Comparison of ENCODE assay signal across 17 cellular contexts in the genomic region with DNA sequence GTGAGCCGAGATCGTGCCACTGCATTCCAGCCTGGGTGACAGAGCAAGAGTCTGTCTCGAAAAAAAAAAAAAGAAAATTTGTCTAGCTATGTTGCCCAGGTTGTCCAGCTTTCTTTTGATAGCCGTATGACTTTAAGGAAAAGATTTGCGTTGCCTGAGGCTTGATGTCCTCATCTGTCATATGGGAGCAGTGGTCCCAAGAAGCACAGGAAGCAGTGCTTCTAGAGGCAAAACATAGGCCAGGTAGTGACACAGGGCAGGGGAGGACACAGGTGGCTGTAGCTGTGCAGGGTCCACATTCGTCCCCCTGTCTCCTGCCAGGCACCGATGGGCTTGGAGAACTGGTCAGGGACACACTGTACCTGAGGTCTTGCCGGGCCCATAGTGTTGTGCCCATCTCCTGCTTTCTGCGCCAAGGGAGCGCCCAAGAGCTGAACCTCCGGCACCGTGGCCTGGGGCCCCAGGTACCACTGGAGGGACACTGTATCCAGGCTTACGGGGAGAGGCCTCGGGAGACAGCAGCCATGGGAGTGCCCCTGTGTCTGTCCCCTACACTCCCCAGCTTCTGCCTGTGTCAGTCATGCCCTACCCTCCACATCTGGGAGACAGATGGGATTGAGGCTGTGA. TPM values are rescaled to one million over a fixed set of nuclear protein-coding genes. Genes with fewer than 3 reads are reported as not detected.
DNase-seq lines count a peak whose midpoint lies in the region; ATAC-seq, FAIRE-seq and TF ChIP-seq lines count a peak whose summit lies in the region.
"Had no signal": no experiment of that assay in that cellular context is flagged by ENCODE, and none has a peak within 500 bp of the region (broad histone marks: within the 10 kb centered on the region; RNA-seq: fewer than 3 reads in every experiment).

No MANE protein-coding gene starts in this region.

- H3F3A ChIP-seq in neural progenitor cell (ENCODE audit: low read depth), result peaks cover 6% of the 10 kb centered on the region

- no peak for FAIRE-seq in K562 (lab: Jason Lieb, UNC)
- FAIRE-seq: GM12878 had no signal

- H3K27me3 ChIP-seq in K562 (ENCODE audit: control insufficient read depth in 2 of 2, insufficient read depth in 2 of 2, low read length in 2 of 2) (peaks cover 27 to 72% of the 10 kb centered on the region in 2 experiments; a peak in 4 of 5 replicates), neural progenitor cell (peaks cover 20% of the 10 kb centered on the region)
- H3K27me3 ChIP-seq: BLaER1 had no signal

- no peaks in the 10 kb centered on the region for H3K9me3 ChIP-seq in K562 (replicated peaks; ENCODE audit: control insufficient read depth, insufficient read depth, low read depth, low read length)
- no peaks in the 10 kb centered on the region for H3K9me3 ChIP-seq in neural progenitor cell (ENCODE audit: low read depth)
- H3K9me3 ChIP-seq: BLaER1, Caco-2 had no signal

- no peaks in the 10 kb centered on the region for H3K9me3 Mint-ChIP-seq in neural progenitor cell
- no peaks in the 10 kb centered on the region for H3K9me3 Mint-ChIP-seq in stimulated activated effector memory CD8-positive, alpha-beta T cell treated with anti-CD3 and anti-CD28 coated beads, Interleukin-12 subunit alpha, Interleukin-12 subunit beta, amount 100 ng/mL, for 72 hours
- H3K9me3 Mint-ChIP-seq: CD8-positive, alpha-beta memory T cell; GM23338; H9 had no signal

- in situ Hi-C loops in K562 (cut with MboI), result no loop called here

- H3K79me2 ChIP-seq in K562 (ENCODE audit: control insufficient read depth, insufficient read depth, low read length) (no peaks in the 10 kb centered on the region), neural progenitor cell (ENCODE audit: low read depth) (no peaks in the 10 kb centered on the region)

- TF ChIP-seq POLR2A in K562 (conservative IDR thresholded peaks at IDR 0.05), result no peak

- TF ChIP-seq RAD21 in K562 (CRISPR knock-in tag; conservative IDR thresholded peaks at IDR 0.05 in 1 of 2, IDR thresholded peaks at IDR 0.05 in 1 of 2), result no peak

- peaks cover 8% of the 10 kb centered on the region for H3K27me3 Mint-ChIP-seq in neural progenitor cell (ENCODE audit: insufficient read depth, low read depth)

- H3K4me1 ChIP-seq in K562 (replicated peaks in 1 of 2; ENCODE audit: control insufficient read depth in 2 of 2, insufficient read depth in 2 of 2, low read length in 2 of 2) (peaks cover 22 to 33% of the 10 kb centered on the region in 2 experiments), neural progenitor cell (peaks cover 8% of the 10 kb centered on the region)

- no TSS peak for BruUV-seq in K562 (replicated peaks; lab: Mats Ljungman, UMichigan)

- H3K36me3 ChIP-seq in K562 (ENCODE audit: control insufficient read depth, insufficient read depth, low read length) (no peaks in the 10 kb centered on the region), neural progenitor cell (no peaks in the 10 kb centered on the region)
- H3K36me3 ChIP-seq: BLaER1 had no signal

- H3K9me1 ChIP-seq in K562 (ENCODE audit: control insufficient read depth, insufficient read depth, low read length), result no peaks in the 10 kb centered on the region

- POLR2A ChIA-PET in K562 (lab: Yijun Ruan, JAX), result interaction anchor here (0.6 to 12.9 kb wide), 13 partner anchors 8 to 304 kb away, joined by 3 to 120 read pairs (median 5); a partner anchor contains a TSS

- H3K36me3 Mint-ChIP-seq in neural progenitor cell, result no peaks in the 10 kb centered on the region
- H3K36me3 Mint-ChIP-seq in stimulated activated effector memory CD8-positive, alpha-beta T cell treated with anti-CD3 and anti-CD28 coated beads, Interleukin-12 subunit alpha, Interleukin-12 subunit beta, amount 100 ng/mL, for 72 hours, result peaks cover 9% of the 10 kb centered on the region
- H3K36me3 Mint-ChIP-seq: CD8-positive, alpha-beta memory T cell had no signal

- H2AFZ ChIP-seq in K562 (ENCODE audit: low read depth, low read length) (no peak overlapping the region), neural progenitor cell (replicated peaks) (no peak overlapping the region)
- H2AFZ ChIP-seq: GM23338 had no signal

- H4K20me1 ChIP-seq in K562 (replicated peaks; ENCODE audit: control insufficient read depth, insufficient read depth, low read length) (peaks cover 20% of the 10 kb centered on the region), neural progenitor cell (ENCODE audit: low read depth) (no peaks in the 10 kb centered on the region)

- TF ChIP-seq CTCF in K562 (IDR thresholded peaks at IDR 0.05 in 2 of 3, conservative IDR thresholded peaks at IDR 0.05 in 1 of 3; ENCODE audit: insufficient read depth in 2 of 3, low read depth in 1 of 3, low read length in 3 of 3) (no peak), neural progenitor cell (IDR thresholded peaks at IDR 0.05) (no peak)

- H3K4me3 ChIP-seq in K562 (no peak overlapping the region), neural progenitor cell (no peak overlapping the region)
- H3K4me3 ChIP-seq: BLaER1, GM12878 had no signal

- 15% methylated on average over 14 of the region's 14 CpGs for WGBS in K562 (ENCODE audit: insufficient coverage, low coverage, missing lambda C conversion rate)

- peak overlapping the region; percentile 53 for H3K4me3 Mint-ChIP-seq in neural progenitor cell
- H3K4me3 Mint-ChIP-seq in stimulated activated effector memory CD8-positive, alpha-beta T cell treated with anti-CD3 and anti-CD28 coated beads, Interleukin-12 subunit alpha, Interleukin-12 subunit beta, amount 100 ng/mL, for 72 hours, result no peak overlapping the region

- H3K27ac Mint-ChIP-seq in neural progenitor cell, result no peak overlapping the region
- no peak overlapping the region for H3K27ac Mint-ChIP-seq in stimulated activated effector memory CD8-positive, alpha-beta T cell treated with anti-CD3 and anti-CD28 coated beads, Interleukin-12 subunit alpha, Interleukin-12 subunit beta, amount 100 ng/mL, for 72 hours
- H3K27ac Mint-ChIP-seq: GM23338, H9 had no signal

- TF ChIP-seq EP300 in K562 (IDR thresholded peaks at IDR 0.05; ENCODE audit: low read length), result no peak

- no peak for ATAC-seq in K562
- no peak for ATAC-seq in stimulated activated effector memory CD8-positive, alpha-beta T cell treated with anti-CD3 and anti-CD28 coated beads, Interleukin-12 subunit alpha, Interleukin-12 subunit beta, amount 100 ng/mL, for 72 hours
- ATAC-seq: GM12878 had no signal

- H3K27ac ChIP-seq in K562 (ENCODE audit: extremely low read depth, low read depth, low read length) (no peak overlapping the region), neural progenitor cell (no peak overlapping the region)
- H3K27ac ChIP-seq: 22Rv1, BLaER1 had no signal

- intact Hi-C loops in K562 (cut with micrococcal nuclease), result loop anchor here (5.0 kb wide), 2 partner anchors 35 to 85 kb away; no protein-coding TSS in a partner anchor

- CTCF ChIA-PET in K562 (lab: Yijun Ruan, JAX; ENCODE audit: low intra/inter-chr PET ratio), result no interaction called here

- peak; percentile 28 for DNase-seq in DMS53 (lab: John Stamatoyannopoulos, UW)
- no peak for DNase-seq in DMS53 treated with DMSO at 0.1 percent for 48 hours (lab: John Stamatoyannopoulos, UW; ENCODE audit: unreplicated experiment)
- no peak for DNase-seq in K562 (ENCODE audit: extremely low read depth in 1 of 4, low spot score in 3 of 4)
- no peak for DNase-seq in neural progenitor cell (ENCODE audit: low spot score)
- no peak for DNase-seq in middle frontal gyrus (ENCODE audit: extremely low spot score, low spot score)
- no peak for DNase-seq in NCI-H345 (lab: John Stamatoyannopoulos, UW)
- no peak for DNase-seq in stimulated activated effector memory CD8-positive, alpha-beta T cell treated with anti-CD3 and anti-CD28 coated beads, Interleukin-12 subunit alpha, Interleukin-12 subunit beta, amount 100 ng/mL, for 72 hours (ENCODE audit: low spot score in 2 of 2)
- DNase-seq: Caco-2; CD8-positive, alpha-beta memory T cell; DMS79; H9 had no signal

- peaks cover 47% of the 10 kb centered on the region for H3K4me1 Mint-ChIP-seq in neural progenitor cell
- peaks cover 40% of the 10 kb centered on the region for H3K4me1 Mint-ChIP-seq in stimulated activated effector memory CD8-positive, alpha-beta T cell treated with anti-CD3 and anti-CD28 coated beads, Interleukin-12 subunit alpha, Interleukin-12 subunit beta, amount 100 ng/mL, for 72 hours

- H3K4me2 ChIP-seq in K562 (ENCODE audit: insufficient read depth, low read length) (no peak overlapping the region), neural progenitor cell (no peak overlapping the region)
- H3K4me2 ChIP-seq: BLaER1 had no signal

- H3K9ac ChIP-seq in K562 (ENCODE audit: insufficient read depth in 1 of 2, low read depth in 2 of 2, low read length in 2 of 2), result peak overlapping the region in 1 of 2 experiments; percentile 10; a peak in 1 of 4 replicates
- no peak overlapping the region for H3K9ac ChIP-seq in neural progenitor cell
- H3K9ac ChIP-seq: BLaER1 had no signal

RNA-seq across cellular contexts. Expression of a gene that starts 1.4 kb away (rescaled TPM):
- total RNA-seq in K562 (2011; cell fraction: chromatin; rRNA removed; ENCODE audit: low replicate concordance), result 0.16 and 0.28 TPM in 2 replicates
- 0.26 TPM in 1 of 2 replicates, not detected in the other for total RNA-seq in K562 (2011; cell fraction: nucleolus; rRNA removed)
- total RNA-seq in K562 (2011; cell fraction: nucleoplasm; rRNA removed), result not detected in 2 replicates
- total RNA-seq in K562 (2014; rRNA removed) (not detected in 2 replicates), K562 (2014; rRNA removed; fragmentation: Illumina TruSeq; extraction: Trizol) (not detected in 2 replicates), K562 (2015; rRNA removed; fragmentation: Illumina TruSeq; extraction: Trizol) (not detected in 2 replicates), K562 (2021) (not detected in 2 replicates), neural progenitor cell (ENCODE audit: low replicate concordance) (not detected in 2 replicates)
- polyA plus RNA-seq in K562 (2011; rRNA removed) (not detected in 2 replicates), K562 (2014; fragmentation: Illumina TruSeq; extraction: Trizol) (not detected in 2 replicates), K562 (2014; fragmentation: Nextera tagmentation; extraction: Ambion mirVana) (not detected), K562 (2014; rRNA removed) (0.04 TPM in 1 of 2 replicates, not detected in the other)
- 0.01 TPM in 2 replicates for polyA plus RNA-seq in K562 (2011; cell fraction: cytosol; rRNA removed)
- polyA plus RNA-seq in K562 (2011; cell fraction: nucleus; rRNA removed), result 0.03 and 0.11 TPM in 2 replicates
- 0.21 TPM in 1 of 2 replicates, not detected in the other for polyA plus RNA-seq in K562 (2012)
- not detected in 2 replicates for polyA minus RNA-seq in K562 (2011; rRNA and poly(A)+ RNA removed)
- not detected in 2 replicates for polyA minus RNA-seq in K562 (2011; cell fraction: cytosol; rRNA and poly(A)+ RNA removed)
- not detected in 2 replicates for polyA minus RNA-seq in K562 (2011; cell fraction: nucleus; rRNA and poly(A)+ RNA removed)
- total RNA-seq: A673; Caco-2; CD8-positive, alpha-beta memory T cell; G401; GM12878; GM23338; H9 had no signal
- polyA plus RNA-seq: CD8-positive, alpha-beta memory T cell; GM12878; GM23338 had no signal

RNA-seq across cellular contexts. Expression of a gene that starts 14.8 kb away (rescaled TPM):
- total RNA-seq in K562 (2011; cell fraction: chromatin; rRNA removed; ENCODE audit: low replicate concordance), result not detected in 2 replicates
- total RNA-seq in K562 (2011; cell fraction: nucleolus; rRNA removed), result not detected in 2 replicates
- total RNA-seq in K562 (2011; cell fraction: nucleoplasm; rRNA removed), result not detected in 2 replicates
- total RNA-seq in K562 (2014; rRNA removed) (not detected in 2 replicates), K562 (2014; rRNA removed; fragmentation: Illumina TruSeq; extraction: Trizol) (not detected in 2 replicates), K562 (2015; rRNA removed; fragmentation: Illumina TruSeq; extraction: Trizol) (not detected in 2 replicates), K562 (2021) (not detected in 2 replicates), neural progenitor cell (ENCODE audit: low replicate concordance) (0.34 TPM in 1 of 2 replicates, not detected in the other)
- polyA plus RNA-seq in K562 (2011; rRNA removed) (not detected in 2 replicates), K562 (2014; fragmentation: Illumina TruSeq; extraction: Trizol) (not detected in 2 replicates), K562 (2014; fragmentation: Nextera tagmentation; extraction: Ambion mirVana) (not detected), K562 (2014; rRNA removed) (not detected in 2 replicates)
- 0.07 TPM in 1 of 2 replicates, not detected in the other for polyA plus RNA-seq in K562 (2011; cell fraction: cytosol; rRNA removed)
- not detected in 2 replicates for polyA plus RNA-seq in K562 (2011; cell fraction: nucleus; rRNA removed)
- polyA plus RNA-seq in K562 (2012), result 0.03 and 0.14 TPM in 2 replicates
- polyA minus RNA-seq in K562 (2011; rRNA and poly(A)+ RNA removed), result not detected in 2 replicates
- not detected in 2 replicates for polyA minus RNA-seq in K562 (2011; cell fraction: cytosol; rRNA and poly(A)+ RNA removed)
- not detected in 2 replicates for polyA minus RNA-seq in K562 (2011; cell fraction: nucleus; rRNA and poly(A)+ RNA removed)
- total RNA-seq: A673, G401 had no signal

RNA-seq across cellular contexts. Expression of a gene that starts 32.2 kb away (rescaled TPM):
- 8.3 and 26.4 TPM in 2 replicates for total RNA-seq in K562 (2011; cell fraction: chromatin; rRNA removed; ENCODE audit: low replicate concordance)
- total RNA-seq in K562 (2011; cell fraction: nucleolus; rRNA removed), result 15.5 and 19.3 TPM in 2 replicates
- total RNA-seq in K562 (2011; cell fraction: nucleoplasm; rRNA removed), result 13.6 and 14.4 TPM in 2 replicates
- total RNA-seq in K562 (2014; rRNA removed) (1.5 and 1.9 TPM in 2 replicates), K562 (2014; rRNA removed; fragmentation: Illumina TruSeq; extraction: Trizol) (0.77 and 1.0 TPM in 2 replicates), K562 (2015; rRNA removed; fragmentation: Illumina TruSeq; extraction: Trizol) (1.6 and 1.7 TPM in 2 replicates), K562 (2021) (2.3 and 2.7 TPM in 2 replicates), neural progenitor cell (ENCODE audit: low replicate concordance) (0.36 and 0.53 TPM in 2 replicates)
- polyA plus RNA-seq in K562 (2011; rRNA removed) (1.2 and 1.5 TPM in 2 replicates), K562 (2014; fragmentation: Illumina TruSeq; extraction: Trizol) (1.3 and 1.5 TPM in 2 replicates), K562 (2014; fragmentation: Nextera tagmentation; extraction: Ambion mirVana) (under 1 TPM in 1 of 2 experiments, not detected in 1; 0.01 TPM), K562 (2014; rRNA removed) (3.7 and 3.9 TPM in 2 replicates)
- 1.4 and 2.2 TPM in 2 replicates for polyA plus RNA-seq in K562 (2011; cell fraction: cytosol; rRNA removed)
- 16.2 and 34.8 TPM in 2 replicates for polyA plus RNA-seq in K562 (2011; cell fraction: nucleus; rRNA removed)
- 4.7 and 7.9 TPM in 2 replicates for polyA plus RNA-seq in K562 (2012)
- polyA minus RNA-seq in K562 (2011; rRNA and poly(A)+ RNA removed), result 1.6 and 2.5 TPM in 2 replicates
- polyA minus RNA-seq in K562 (2011; cell fraction: cytosol; rRNA and poly(A)+ RNA removed), result 1.0 TPM in 1 of 2 replicates, not detected in the other
- 5.6 and 7.5 TPM in 2 replicates for polyA minus RNA-seq in K562 (2011; cell fraction: nucleus; rRNA and poly(A)+ RNA removed)
- total RNA-seq: GM23338, H9 had no signal
- polyA plus RNA-seq: GM23338 had no signal

RNA-seq across cellular contexts. Expression of a gene that starts 45.2 kb away (rescaled TPM):
- total RNA-seq in K562 (2011; cell fraction: chromatin; rRNA removed; ENCODE audit: low replicate concordance), result 90.2 and 332 TPM in 2 replicates
- 398 and 463 TPM in 2 replicates for total RNA-seq in K562 (2011; cell fraction: nucleolus; rRNA removed)
- 158 and 211 TPM in 2 replicates for total RNA-seq in K562 (2011; cell fraction: nucleoplasm; rRNA removed)
- total RNA-seq in K562 (2014; rRNA removed), result 245 and 323 TPM in 2 replicates
- total RNA-seq in K562 (2014; rRNA removed; fragmentation: Illumina TruSeq; extraction: Trizol), result 32.0 and 35.6 TPM in 2 replicates
- total RNA-seq in K562 (2015; rRNA removed; fragmentation: Illumina TruSeq; extraction: Trizol), result 120 and 129 TPM in 2 replicates
- 169 and 183 TPM in 2 replicates for total RNA-seq in K562 (2021)
- polyA plus RNA-seq in K562 (2011; rRNA removed), result 75.4 and 94.6 TPM in 2 replicates
- 137 and 308 TPM in 2 replicates for polyA plus RNA-seq in K562 (2011; cell fraction: cytosol; rRNA removed)
- polyA plus RNA-seq in K562 (2011; cell fraction: nucleus; rRNA removed), result 202 and 335 TPM in 2 replicates
- polyA plus RNA-seq in K562 (2012), result 114 and 118 TPM in 2 replicates
- polyA plus RNA-seq in K562 (2014; fragmentation: Illumina TruSeq; extraction: Trizol), result 84.1 and 121 TPM in 2 replicates
- 10 to 100 TPM in 1 of 2 experiments, 1 to 10 TPM in 1; 7.9 to 33.1 TPM for polyA plus RNA-seq in K562 (2014; fragmentation: Nextera tagmentation; extraction: Ambion mirVana)
- polyA plus RNA-seq in K562 (2014; rRNA removed), result 263 and 266 TPM in 2 replicates
- polyA minus RNA-seq in K562 (2011; rRNA and poly(A)+ RNA removed), result 39.0 and 48.5 TPM in 2 replicates
- polyA minus RNA-seq in K562 (2011; cell fraction: cytosol; rRNA and poly(A)+ RNA removed), result 53.5 and 55.4 TPM in 2 replicates
- polyA minus RNA-seq in K562 (2011; cell fraction: nucleus; rRNA and poly(A)+ RNA removed), result 261 and 385 TPM in 2 replicates
- 14.7 and 29.2 TPM in 2 replicates for total RNA-seq in neural progenitor cell (ENCODE audit: low replicate concordance)
